Comparison of ENCODE assay signal across 41 cellular contexts in genomic region chr14:36633580-36633979, GRCh38. TPM values are rescaled to one million over a fixed set of nuclear protein-coding genes. Genes with fewer than 3 reads are reported as not detected.
"Had no signal": no experiment of that assay in that cellular context is flagged by ENCODE, and none has a peak within 500 bp of the region (broad histone marks: within the 10 kb centered on the region; RNA-seq: fewer than 3 reads in every experiment).

No MANE protein-coding gene starts in this region.

- H3K4me1 Mint-ChIP-seq: activated naive CD4-positive, alpha-beta T cell treated with anti-CD3 and anti-CD28 coated beads, Interleukin-2, amount 10 ng/mL, durations not matched to agents 7 days and 5 days; activated naive CD4-positive, alpha-beta T cell treated with anti-CD3 and anti-CD28 coated beads, Interleukin-2, amount 50 U/mL, for 24 hours; activated naive CD8-positive, alpha-beta T cell treated with anti-CD3 and anti-CD28 coated beads for 36 hours; activated naive CD8-positive, alpha-beta T cell treated with anti-CD3 and anti-CD28 coated beads, Interleukin-2, amount 10 ng/mL, durations not matched to agents 7 days and 5 days; activated naive CD8-positive, alpha-beta T cell treated with anti-CD3 and anti-CD28 coated beads, Interleukin-2, amount 50 U/mL, for 24 hours; brain; central memory CD8-positive, alpha-beta T cell had no signal

- H3K9me3 Mint-ChIP-seq: activated naive CD4-positive, alpha-beta T cell treated with anti-CD3 and anti-CD28 coated beads, Interleukin-2, amount 10 ng/mL, durations not matched to agents 7 days and 5 days; activated T-cell treated with anti-CD3 and anti-CD28 coated beads, Interleukin-2, amount 50 U/mL, for 72 hours; activated T-helper 2 cell treated with anti-CD3 and anti-CD28 coated beads, Interferon-gamma antibody, Interleukin-2, Interleukin-4, amounts not matched to agents 10 μg/mL and 5 μg/mL and 100 μg/mL, durations not matched to agents 14 hours and 24 hours and 36 hours had no signal

- H3K27me3 ChIP-seq: adrenal gland, ascending aorta, body of pancreas, brain microvascular endothelial cell, breast epithelium, cardiac muscle cell had no signal

- DNase-seq: activated effector memory CD4-positive, alpha-beta T cell treated with anti-CD3 and anti-CD28 coated beads, Interleukin-2, amount 50 U/mL, for 16 hours; activated effector memory CD4-positive, alpha-beta T cell treated with Interleukin-2 at 50 U/mL for 16 hours; activated gamma-delta T cell; activated gamma-delta T cell treated with Interleukin-2 at 50 U/mL for 16 hours; activated naive CD4-positive, alpha-beta T cell; activated naive CD4-positive, alpha-beta T cell treated with anti-CD3 and anti-CD28 coated beads for 36 hours; activated naive CD4-positive, alpha-beta T cell treated with anti-CD3 and anti-CD28 coated beads, Interleukin-2, amount 10 ng/mL, durations not matched to agents 7 days and 5 days; activated naive CD4-positive, alpha-beta T cell treated with anti-CD3 and anti-CD28 coated beads, Interleukin-2, amount 50 U/mL, for 16 hours; activated naive CD4-positive, alpha-beta T cell treated with Interleukin-2 at 50 U/mL for 16 hours; activated naive CD8-positive, alpha-beta T cell treated with anti-CD3 and anti-CD28 coated beads for 36 hours; activated naive CD8-positive, alpha-beta T cell treated with anti-CD3 and anti-CD28 coated beads, Interleukin-2, amount 10 ng/mL, durations not matched to agents 7 days and 5 days; activated naive CD8-positive, alpha-beta T cell treated with anti-CD3 and anti-CD28 coated beads, Interleukin-2, amount 50 U/mL, for 24 hours; activated T-cell treated with anti-CD3 and anti-CD28 coated beads, Interleukin-2, amount 50 U/mL, for 24 hours; activated T-cell treated with anti-CD3 and anti-CD28 coated beads, Interleukin-2, amount 50 U/mL, for 4 hours; activated T-cell treated with anti-CD3 and anti-CD28 coated beads, Interleukin-2, amount 50 U/mL, for 48 hours; activated T-cell treated with anti-CD3 and anti-CD28 coated beads, Interleukin-2, amount 50 U/mL, for 72 hours; adrenal gland; amniotic stem cell; amygdala; anterior cingulate cortex; aorta; body of pancreas; brain microvascular endothelial cell; caudate nucleus; central memory CD4-positive, alpha-beta T cell; cerebellar nuclear complex had no signal

- H3K27me3 Mint-ChIP-seq: activated naive CD4-positive, alpha-beta T cell treated with anti-CD3 and anti-CD28 coated beads, Interleukin-2, amount 10 ng/mL, durations not matched to agents 7 days and 5 days; central memory CD8-positive, alpha-beta T cell had no signal

- ATAC-seq: activated naive CD4-positive, alpha-beta T cell treated with anti-CD3 and anti-CD28 coated beads, Interleukin-2, amount 50 U/mL, for 72 hours; activated naive CD8-positive, alpha-beta T cell treated with anti-CD3 and anti-CD28 coated beads, Interleukin-2, amount 50 U/mL, for 24 hours; activated T-cell treated with anti-CD3 and anti-CD28 coated beads, Interleukin-2, amount 50 U/mL, for 4 hours; activated T-cell treated with anti-CD3 and anti-CD28 coated beads, Interleukin-2, amount 50 U/mL, for 72 hours; body of pancreas had no signal

- H3K27ac Mint-ChIP-seq: activated naive CD4-positive, alpha-beta T cell treated with anti-CD3 and anti-CD28 coated beads for 36 hours; activated naive CD4-positive, alpha-beta T cell treated with anti-CD3 and anti-CD28 coated beads, Interleukin-2, amount 10 ng/mL, durations not matched to agents 7 days and 5 days; activated naive CD4-positive, alpha-beta T cell treated with anti-CD3 and anti-CD28 coated beads, Interleukin-2, amount 50 U/mL, for 24 hours; activated naive CD4-positive, alpha-beta T cell treated with anti-CD3 and anti-CD28 coated beads, Interleukin-2, amount 50 U/mL, for 72 hours; activated naive CD8-positive, alpha-beta T cell; activated naive CD8-positive, alpha-beta T cell treated with anti-CD3 and anti-CD28 coated beads for 36 hours; activated naive CD8-positive, alpha-beta T cell treated with anti-CD3 and anti-CD28 coated beads, Interleukin-2, amount 10 ng/mL, durations not matched to agents 7 days and 5 days; activated naive CD8-positive, alpha-beta T cell treated with anti-CD3 and anti-CD28 coated beads, Interleukin-2, amount 50 U/mL, for 24 hours; activated T-cell treated with anti-CD3 and anti-CD28 coated beads, Interleukin-2, amount 50 U/mL, for 24 hours; activated T-cell treated with anti-CD3 and anti-CD28 coated beads, Interleukin-2, amount 50 U/mL, for 72 hours; activated T-helper 1 cell treated with anti-CD3 and anti-CD28 coated beads, Interleukin-12 subunit alpha, Interleukin-12 subunit beta, Interleukin-2, Interleukin-4 antibody, amounts not matched to agents 30 ng/mL and 10 ng/mL and 1 ng/mL, durations not matched to agents 14 hours and 24 hours and 36 hours; activated T-helper 2 cell treated with anti-CD3 and anti-CD28 coated beads, Interferon-gamma antibody, Interleukin-2, Interleukin-4, amounts not matched to agents 10 μg/mL and 5 μg/mL and 100 μg/mL, durations not matched to agents 14 hours and 24 hours and 36 hours; brain had no signal

- H3K4me3 ChIP-seq: adrenal gland, ascending aorta, body of pancreas, breast epithelium, cardiac muscle cell had no signal

- H3K27ac ChIP-seq: adrenal gland, ascending aorta, body of pancreas, brain microvascular endothelial cell, breast epithelium, cardiac muscle cell had no signal

- H3K9me3 ChIP-seq: adrenal gland, ascending aorta, body of pancreas, breast epithelium had no signal

- H3K36me3 Mint-ChIP-seq: activated naive CD4-positive, alpha-beta T cell treated with anti-CD3 and anti-CD28 coated beads, Interleukin-2, amount 10 ng/mL, durations not matched to agents 7 days and 5 days; activated naive CD4-positive, alpha-beta T cell treated with anti-CD3 and anti-CD28 coated beads, Interleukin-2, amount 50 U/mL, for 24 hours; activated naive CD8-positive, alpha-beta T cell; activated naive CD8-positive, alpha-beta T cell treated with anti-CD3 and anti-CD28 coated beads for 36 hours; activated naive CD8-positive, alpha-beta T cell treated with anti-CD3 and anti-CD28 coated beads, Interleukin-2, amount 10 ng/mL, durations not matched to agents 7 days and 5 days; brain had no signal

- H3K4me1 ChIP-seq: adrenal gland, ascending aorta, body of pancreas, breast epithelium had no signal

- H3K36me3 ChIP-seq: adrenal gland, ascending aorta, brain microvascular endothelial cell, breast epithelium, cardiac muscle cell had no signal

- H3K4me3 Mint-ChIP-seq: activated naive CD4-positive, alpha-beta T cell treated with anti-CD3 and anti-CD28 coated beads for 36 hours; activated naive CD4-positive, alpha-beta T cell treated with anti-CD3 and anti-CD28 coated beads, Interleukin-2, amount 10 ng/mL, durations not matched to agents 7 days and 5 days; activated naive CD4-positive, alpha-beta T cell treated with anti-CD3 and anti-CD28 coated beads, Interleukin-2, amount 50 U/mL, for 24 hours; activated naive CD8-positive, alpha-beta T cell; activated naive CD8-positive, alpha-beta T cell treated with anti-CD3 and anti-CD28 coated beads for 36 hours; activated naive CD8-positive, alpha-beta T cell treated with anti-CD3 and anti-CD28 coated beads, Interleukin-2, amount 10 ng/mL, durations not matched to agents 7 days and 5 days; activated naive CD8-positive, alpha-beta T cell treated with anti-CD3 and anti-CD28 coated beads, Interleukin-2, amount 50 U/mL, for 24 hours; activated T-cell treated with anti-CD3 and anti-CD28 coated beads, Interleukin-2, amount 50 U/mL, for 24 hours; activated T-cell treated with anti-CD3 and anti-CD28 coated beads, Interleukin-2, amount 50 U/mL, for 4 hours; activated T-cell treated with anti-CD3 and anti-CD28 coated beads, Interleukin-2, amount 50 U/mL, for 72 hours; activated T-helper 1 cell treated with anti-CD3 and anti-CD28 coated beads, Interleukin-12 subunit alpha, Interleukin-12 subunit beta, Interleukin-2, Interleukin-4 antibody, amounts not matched to agents 30 ng/mL and 10 ng/mL and 1 ng/mL, durations not matched to agents 14 hours and 24 hours and 36 hours; brain; central memory CD8-positive, alpha-beta T cell had no signal

RNA-seq across cellular contexts. Expression of gene PAX9, which starts 28.1 kb away (rescaled TPM):
- total RNA-seq: activated naive CD4-positive, alpha-beta T cell treated with anti-CD3 and anti-CD28 coated beads for 36 hours; activated naive CD4-positive, alpha-beta T cell treated with anti-CD3 and anti-CD28 coated beads, Interleukin-2, amount 50 U/mL, for 72 hours; activated naive CD8-positive, alpha-beta T cell treated with anti-CD3 and anti-CD28 coated beads for 36 hours; activated naive CD8-positive, alpha-beta T cell treated with anti-CD3 and anti-CD28 coated beads, Interleukin-2, amount 10 ng/mL, durations not matched to agents 7 days and 5 days; activated T-helper 1 cell treated with anti-CD3 and anti-CD28 coated beads, Interleukin-12 subunit alpha, Interleukin-12 subunit beta, Interleukin-2, Interleukin-4 antibody, amounts not matched to agents 30 ng/mL and 10 ng/mL and 1 ng/mL, durations not matched to agents 14 hours and 24 hours and 36 hours; activated T-helper 2 cell treated with anti-CD3 and anti-CD28 coated beads, Interferon-gamma antibody, Interleukin-2, Interleukin-4, amounts not matched to agents 10 μg/mL and 5 μg/mL and 100 μg/mL, durations not matched to agents 14 hours and 24 hours and 36 hours; adrenal gland; ascending aorta; body of pancreas; cardiac muscle cell; cardiac septum; cerebellum had no signal

RNA-seq across cellular contexts. Expression of gene NKX2-8, which starts 51.2 kb away (rescaled TPM):
- total RNA-seq: activated naive CD4-positive, alpha-beta T cell treated with anti-CD3 and anti-CD28 coated beads for 36 hours; activated naive CD4-positive, alpha-beta T cell treated with anti-CD3 and anti-CD28 coated beads, Interleukin-2, amount 50 U/mL, for 72 hours; activated naive CD8-positive, alpha-beta T cell treated with anti-CD3 and anti-CD28 coated beads for 36 hours; activated naive CD8-positive, alpha-beta T cell treated with anti-CD3 and anti-CD28 coated beads, Interleukin-2, amount 10 ng/mL, durations not matched to agents 7 days and 5 days; activated T-cell treated with anti-CD3 and anti-CD28 coated beads, Interleukin-2, amount 50 U/mL, for 4 hours; activated T-cell treated with anti-CD3 and anti-CD28 coated beads, Interleukin-2, amount 50 U/mL, for 72 hours; activated T-helper 1 cell treated with anti-CD3 and anti-CD28 coated beads, Interleukin-12 subunit alpha, Interleukin-12 subunit beta, Interleukin-2, Interleukin-4 antibody, amounts not matched to agents 30 ng/mL and 10 ng/mL and 1 ng/mL, durations not matched to agents 14 hours and 24 hours and 36 hours; activated T-helper 2 cell treated with anti-CD3 and anti-CD28 coated beads, Interferon-gamma antibody, Interleukin-2, Interleukin-4, amounts not matched to agents 10 μg/mL and 5 μg/mL and 100 μg/mL, durations not matched to agents 14 hours and 24 hours and 36 hours; adrenal gland; aorta; ascending aorta; astrocyte; body of pancreas; cardiac septum; cerebellum; chondrocyte had no signal
- polyA plus RNA-seq: adipose tissue, adrenal gland, aorta, cardiac muscle cell had no signal
